8 cellular contexts compared by ENCODE assay signal in genomic region chr7:98470131-98470985, GRCh38.
DNase-seq lines count a peak whose midpoint lies in the region; ATAC-seq and TF ChIP-seq lines count a peak whose summit lies in the region.

No MANE protein-coding gene starts in this region.

- H3F3A ChIP-seq in GM23338 (replicated peaks; ENCODE audit: low read depth): no peaks in the 10 kb centered on the region

- POLR2A ChIA-PET in activated B cell treated with CpG ODN at 0.5 μM for 24 hours (lab: Charles Lee): no interaction called here

- peaks cover 9% of the 10 kb centered on the region; the same call in 2 of the 3 replicates for H3K4me1 Mint-ChIP-seq in GM23338
- H3K4me1 Mint-ChIP-seq in activated B cell treated with CpG ODN at 0.5 μM for 24 hours: peaks cover 7% of the 10 kb centered on the region

- H3K4me2 ChIP-seq in GM23338: peak overlapping the region; percentile 86

- H3K4me3 Mint-ChIP-seq in GM23338 (peak overlapping the region; percentile 73), activated B cell treated with CpG ODN at 0.5 μM for 24 hours (peak overlapping the region; percentile 19)

- H3K9me2 ChIP-seq in GM23338 (ENCODE audit: insufficient read depth): no peaks in the 10 kb centered on the region

- no peaks in the 10 kb centered on the region for H3K79me2 ChIP-seq in GM23338 (replicated peaks; ENCODE audit: insufficient read depth)

- peaks cover 5% of the 10 kb centered on the region; the same call in 1 of the 2 replicates for H3K4me1 ChIP-seq in GM23338 (ENCODE audit: insufficient read depth)
- no peaks in the 10 kb centered on the region for H3K4me1 ChIP-seq in cardiac muscle cell (ENCODE audit: low read depth)

- CTCF ChIA-PET in activated B cell treated with CpG ODN at 0.5 μM for 24 hours (lab: Charles Lee): no interaction called here

- H3K27ac Mint-ChIP-seq in GM23338 (no peak overlapping the region), activated B cell treated with CpG ODN at 0.5 μM for 24 hours (no peak overlapping the region)

- H3K4me3 ChIP-seq in GM23338 (peak overlapping the region; percentile 76), cardiac muscle cell (peak overlapping the region; percentile 32)

- peak overlapping the region; percentile 84 for H2AFZ ChIP-seq in GM23338

- H3K9me3 ChIP-seq in cardiac muscle cell (ENCODE audit: low read depth): no peaks in the 10 kb centered on the region

- no peaks in the 10 kb centered on the region for H4K20me1 ChIP-seq in GM23338 (replicated peaks; ENCODE audit: insufficient read depth)

- no peak overlapping the region for H3K27ac ChIP-seq in GM23338 (ENCODE audit: low read depth)
- no peak overlapping the region for H3K27ac ChIP-seq in cardiac muscle cell

- H3K27me3 ChIP-seq in GM23338 (ENCODE audit: insufficient read depth): peaks cover 14% of the 10 kb centered on the region
- no peaks in the 10 kb centered on the region for H3K27me3 ChIP-seq in cardiac muscle cell

- ATAC-seq in GM23338: peak; percentile 95
- no peak for ATAC-seq in activated B cell treated with CpG ODN at 0.5 μM for 24 hours (ENCODE audit: low read depth)
- no peak for ATAC-seq in GM18511 (IDR thresholded peaks at IDR 0.05; ENCODE audit: unreplicated experiment)
- no peak for ATAC-seq in GM18868 (IDR thresholded peaks at IDR 0.05; ENCODE audit: unreplicated experiment)
- no peak for ATAC-seq in HG03354 (IDR thresholded peaks at IDR 0.05; ENCODE audit: poor library complexity, severe bottlenecking, unreplicated experiment)

- no peak for TF ChIP-seq CTCF in GM23338 (conservative IDR thresholded peaks at IDR 0.05; ENCODE audit: low read depth in 2 of 2)
- no peak for TF ChIP-seq CTCF in activated B cell treated with CpG ODN at 0.5 μM for 24 hours (IDR thresholded peaks at IDR 0.05)
- TF ChIP-seq CTCF in cardiac muscle cell (IDR thresholded peaks at IDR 0.05; ENCODE audit: low read depth, low read length): no peak

- H3K9me3 Mint-ChIP-seq in GM23338 (peaks cover 13% of the 10 kb centered on the region), activated B cell treated with CpG ODN at 0.5 μM for 24 hours (peaks cover 3% of the 10 kb centered on the region)

- DNase-seq in GM23338 (ENCODE audit: low spot score): peak; percentile 95
- DNase-seq in activated B cell treated with CpG ODN at 0.5 μM for 24 hours: no peak
- peak; percentile 6 to 80 for DNase-seq in cardiac muscle cell (ENCODE audit: low read depth in 1 of 2, low spot score in 1 of 2)
- peak; percentile 58 for DNase-seq in stimulated activated CD4-positive, alpha-beta T cell treated with anti-CD3 and anti-CD28 coated beads, Interleukin-15, amount 100 ng/mL, for 24 hours
- no peak for DNase-seq in NK-92 (lab: John Stamatoyannopoulos, UW; ENCODE audit: unreplicated experiment)

- no peaks in the 10 kb centered on the region for H3K36me3 ChIP-seq in GM23338 (ENCODE audit: insufficient read depth)
- H3K36me3 ChIP-seq in cardiac muscle cell: no peaks in the 10 kb centered on the region

- intact Hi-C loops in activated B cell treated with CpG ODN at 0.5 μM for 24 hours (cut with micrococcal nuclease): no loop called here

- H3K36me3 Mint-ChIP-seq in GM23338 (ENCODE audit: low read depth): no peaks in the 10 kb centered on the region; the same call in 2 of the 3 replicates
- H3K36me3 Mint-ChIP-seq in activated B cell treated with CpG ODN at 0.5 μM for 24 hours (ENCODE audit: low read depth): no peaks in the 10 kb centered on the region

- H3K27me3 Mint-ChIP-seq in GM23338 (ENCODE audit: insufficient read depth, low read depth, poor library complexity) (peaks cover 22% of the 10 kb centered on the region), activated B cell treated with CpG ODN at 0.5 μM for 24 hours (peaks cover 33% of the 10 kb centered on the region)

TF ChIP-seq in GM23338, 12 proteins besides CTCF, POLR2A, EP300 and RAD21 (continues in another document):
- TF ChIP-seq, protein P1, sequence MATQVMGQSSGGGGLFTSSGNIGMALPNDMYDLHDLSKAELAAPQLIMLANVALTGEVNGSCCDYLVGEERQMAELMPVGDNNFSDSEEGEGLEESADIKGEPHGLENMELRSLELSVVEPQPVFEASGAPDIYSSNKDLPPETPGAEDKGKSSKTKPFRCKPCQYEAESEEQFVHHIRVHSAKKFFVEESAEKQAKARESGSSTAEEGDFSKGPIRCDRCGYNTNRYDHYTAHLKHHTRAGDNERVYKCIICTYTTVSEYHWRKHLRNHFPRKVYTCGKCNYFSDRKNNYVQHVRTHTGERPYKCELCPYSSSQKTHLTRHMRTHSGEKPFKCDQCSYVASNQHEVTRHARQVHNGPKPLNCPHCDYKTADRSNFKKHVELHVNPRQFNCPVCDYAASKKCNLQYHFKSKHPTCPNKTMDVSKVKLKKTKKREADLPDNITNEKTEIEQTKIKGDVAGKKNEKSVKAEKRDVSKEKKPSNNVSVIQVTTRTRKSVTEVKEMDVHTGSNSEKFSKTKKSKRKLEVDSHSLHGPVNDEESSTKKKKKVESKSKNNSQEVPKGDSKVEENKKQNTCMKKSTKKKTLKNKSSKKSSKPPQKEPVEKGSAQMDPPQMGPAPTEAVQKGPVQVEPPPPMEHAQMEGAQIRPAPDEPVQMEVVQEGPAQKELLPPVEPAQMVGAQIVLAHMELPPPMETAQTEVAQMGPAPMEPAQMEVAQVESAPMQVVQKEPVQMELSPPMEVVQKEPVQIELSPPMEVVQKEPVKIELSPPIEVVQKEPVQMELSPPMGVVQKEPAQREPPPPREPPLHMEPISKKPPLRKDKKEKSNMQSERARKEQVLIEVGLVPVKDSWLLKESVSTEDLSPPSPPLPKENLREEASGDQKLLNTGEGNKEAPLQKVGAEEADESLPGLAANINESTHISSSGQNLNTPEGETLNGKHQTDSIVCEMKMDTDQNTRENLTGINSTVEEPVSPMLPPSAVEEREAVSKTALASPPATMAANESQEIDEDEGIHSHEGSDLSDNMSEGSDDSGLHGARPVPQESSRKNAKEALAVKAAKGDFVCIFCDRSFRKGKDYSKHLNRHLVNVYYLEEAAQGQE (IDR thresholded peaks at IDR 0.05; ENCODE audit: unreplicated experiment): no peak
- TF ChIP-seq ZNF114 (CRISPR knock-in tag; IDR thresholded peaks at IDR 0.05): no peak
- no peak for TF ChIP-seq ETS1 (IDR thresholded peaks at IDR 0.05)
- no peak for TF ChIP-seq EZH2phosphoT487 (IDR thresholded peaks at IDR 0.05; ENCODE audit: unreplicated experiment)
- peak; percentile 68 for TF ChIP-seq CREB1 (CRISPR knock-in tag; IDR thresholded peaks at IDR 0.05; ENCODE audit: low read depth)
- no peak for TF ChIP-seq EZH2 (IDR thresholded peaks at IDR 0.05; ENCODE audit: low read depth, unreplicated experiment)
- peak; percentile 65 for TF ChIP-seq POLR2AphosphoS5 (IDR thresholded peaks at IDR 0.05; ENCODE audit: low read depth)
- TF ChIP-seq ZNF331 (CRISPR knock-in tag; IDR thresholded peaks at IDR 0.05; ENCODE audit: low read depth): no peak

Comparison
In these comparisons a context has a peak if more than half of its experiments do, and no peak if none do; other contexts are left out.
1. DNase-seq: peak in GM23338 (single experiment), cardiac muscle cell (2 of 2) and stimulated activated CD4-positive, alpha-beta T cell treated with anti-CD3 and anti-CD28 coated beads, Interleukin-15, amount 100 ng/mL, for 24 hours (single experiment); none in activated B cell treated with CpG ODN at 0.5 μM for 24 hours (single experiment) and NK-92 (single experiment).